Comparison of ENCODE assay signal across 1 cellular context in the genomic region with DNA sequence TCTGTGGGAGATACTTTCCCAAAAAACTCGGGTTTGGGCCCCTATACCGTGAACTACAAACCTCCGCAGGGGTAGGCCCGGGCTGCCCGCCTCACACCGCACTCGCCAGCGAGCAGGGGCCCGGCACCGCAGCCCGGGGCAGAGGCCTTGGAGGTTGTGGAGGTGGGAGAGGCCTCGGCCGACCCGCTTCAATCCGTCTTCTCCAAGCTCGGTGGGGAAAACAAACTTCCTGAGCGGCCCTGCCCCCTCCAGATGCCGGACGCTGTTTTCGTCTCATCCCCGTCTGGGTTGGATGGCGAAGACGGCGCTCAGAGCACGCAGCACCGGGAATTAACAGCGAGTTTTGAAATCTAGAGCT.
TF ChIP-seq lines count a peak whose summit lies in the region.

No MANE protein-coding gene starts in this region.

TF ChIP-seq in GM12878, 131 proteins besides CTCF, POLR2A, EP300 and RAD21 (continued from another document):
- TF ChIP-seq, protein P1, sequence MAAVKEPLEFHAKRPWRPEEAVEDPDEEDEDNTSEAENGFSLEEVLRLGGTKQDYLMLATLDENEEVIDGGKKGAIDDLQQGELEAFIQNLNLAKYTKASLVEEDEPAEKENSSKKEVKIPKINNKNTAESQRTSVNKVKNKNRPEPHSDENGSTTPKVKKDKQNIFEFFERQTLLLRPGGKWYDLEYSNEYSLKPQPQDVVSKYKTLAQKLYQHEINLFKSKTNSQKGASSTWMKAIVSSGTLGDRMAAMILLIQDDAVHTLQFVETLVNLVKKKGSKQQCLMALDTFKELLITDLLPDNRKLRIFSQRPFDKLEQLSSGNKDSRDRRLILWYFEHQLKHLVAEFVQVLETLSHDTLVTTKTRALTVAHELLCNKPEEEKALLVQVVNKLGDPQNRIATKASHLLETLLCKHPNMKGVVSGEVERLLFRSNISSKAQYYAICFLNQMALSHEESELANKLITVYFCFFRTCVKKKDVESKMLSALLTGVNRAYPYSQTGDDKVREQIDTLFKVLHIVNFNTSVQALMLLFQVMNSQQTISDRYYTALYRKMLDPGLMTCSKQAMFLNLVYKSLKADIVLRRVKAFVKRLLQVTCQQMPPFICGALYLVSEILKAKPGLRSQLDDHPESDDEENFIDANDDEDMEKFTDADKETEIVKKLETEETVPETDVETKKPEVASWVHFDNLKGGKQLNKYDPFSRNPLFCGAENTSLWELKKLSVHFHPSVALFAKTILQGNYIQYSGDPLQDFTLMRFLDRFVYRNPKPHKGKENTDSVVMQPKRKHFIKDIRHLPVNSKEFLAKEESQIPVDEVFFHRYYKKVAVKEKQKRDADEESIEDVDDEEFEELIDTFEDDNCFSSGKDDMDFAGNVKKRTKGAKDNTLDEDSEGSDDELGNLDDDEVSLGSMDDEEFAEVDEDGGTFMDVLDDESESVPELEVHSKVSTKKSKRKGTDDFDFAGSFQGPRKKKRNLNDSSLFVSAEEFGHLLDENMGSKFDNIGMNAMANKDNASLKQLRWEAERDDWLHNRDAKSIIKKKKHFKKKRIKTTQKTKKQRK (IDR thresholded peaks at IDR 0.05; ENCODE audit: low read depth, low read length): no peak
- no peak for TF ChIP-seq YBX1 (IDR thresholded peaks at IDR 0.05)
- TF ChIP-seq, protein P2, sequence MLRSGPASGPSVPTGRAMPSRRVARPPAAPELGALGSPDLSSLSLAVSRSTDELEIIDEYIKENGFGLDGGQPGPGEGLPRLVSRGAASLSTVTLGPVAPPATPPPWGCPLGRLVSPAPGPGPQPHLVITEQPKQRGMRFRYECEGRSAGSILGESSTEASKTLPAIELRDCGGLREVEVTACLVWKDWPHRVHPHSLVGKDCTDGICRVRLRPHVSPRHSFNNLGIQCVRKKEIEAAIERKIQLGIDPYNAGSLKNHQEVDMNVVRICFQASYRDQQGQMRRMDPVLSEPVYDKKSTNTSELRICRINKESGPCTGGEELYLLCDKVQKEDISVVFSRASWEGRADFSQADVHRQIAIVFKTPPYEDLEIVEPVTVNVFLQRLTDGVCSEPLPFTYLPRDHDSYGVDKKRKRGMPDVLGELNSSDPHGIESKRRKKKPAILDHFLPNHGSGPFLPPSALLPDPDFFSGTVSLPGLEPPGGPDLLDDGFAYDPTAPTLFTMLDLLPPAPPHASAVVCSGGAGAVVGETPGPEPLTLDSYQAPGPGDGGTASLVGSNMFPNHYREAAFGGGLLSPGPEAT (IDR thresholded peaks at IDR 0.05; ENCODE audit: low read depth): 0 out of 2 replicates have a peak, but pooled peaks have one; percentile 19
- peak; percentile 46; the same call in 1 of the 2 replicates for TF ChIP-seq GABPA (IDR thresholded peaks at IDR 0.05; ENCODE audit: low read depth)
